ENCODE assay signal across 28 cellular contexts in the genomic region with DNA sequence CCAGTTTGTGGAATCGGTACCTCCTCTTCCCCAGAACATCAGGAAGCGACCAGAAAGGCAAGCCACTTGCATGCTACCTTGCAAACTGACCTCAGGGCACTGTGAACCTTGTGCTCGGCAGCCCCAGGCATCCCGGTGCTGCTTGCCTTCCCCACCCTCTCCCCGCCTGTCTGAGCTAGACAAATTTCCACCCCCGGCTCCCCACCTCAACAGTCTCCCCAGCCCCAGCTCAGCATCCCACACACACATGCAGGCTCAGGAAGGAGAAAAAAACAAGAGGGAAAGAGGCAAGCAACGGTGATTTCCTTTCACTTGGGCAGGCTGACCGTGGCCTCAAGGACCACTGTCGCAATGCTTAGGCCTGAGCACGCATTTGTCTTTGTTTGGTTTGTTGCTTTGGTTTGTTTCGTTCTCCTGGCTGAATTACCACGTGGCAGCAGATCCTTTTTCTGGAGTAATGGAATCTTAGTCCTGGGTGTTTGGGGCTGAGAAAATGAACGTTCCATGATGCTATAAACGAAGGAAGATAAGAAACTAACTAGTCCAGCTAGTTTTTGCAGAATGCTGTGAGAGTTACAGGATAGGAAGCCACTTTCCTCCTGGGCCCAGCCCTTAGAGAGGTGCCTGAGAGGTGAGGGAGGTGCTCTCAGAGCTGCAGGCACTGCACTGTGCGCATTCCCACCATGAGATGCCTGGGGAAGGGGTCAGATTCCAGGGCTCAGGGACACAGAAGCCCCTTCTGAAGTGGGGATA. TPM values are rescaled to one million over a fixed set of nuclear protein-coding genes. Genes with fewer than 3 reads are reported as not detected.
A peak's percentile ranks its signal among the peaks of the same experiment; 100 is the strongest.
DNase-seq lines count a peak whose midpoint lies in the region; ATAC-seq and TF ChIP-seq lines count a peak whose summit lies in the region.
"Had no signal": no experiment of that assay in that cellular context is flagged by ENCODE, and none has a peak within 500 bp of the region (broad histone marks: within the 10 kb centered on the region; RNA-seq: fewer than 3 reads in every experiment).

No MANE protein-coding gene starts in this region.

- peaks cover 23% of the 10 kb centered on the region for H3K4me1 ChIP-seq in Loucy (ENCODE audit: insufficient read depth, low read length, poor library complexity, severe bottlenecking)
- peaks cover 51% of the 10 kb centered on the region for H3K4me1 ChIP-seq in ectodermal cell (ENCODE audit: control insufficient read depth, insufficient read depth, low read length)
- no peaks in the 10 kb centered on the region for H3K4me1 ChIP-seq in stomach
- H3K4me1 ChIP-seq: SJSA1 had no signal

- no peaks in the 10 kb centered on the region for H3K27me3 ChIP-seq in Loucy (ENCODE audit: insufficient read depth, low read length, poor library complexity, severe bottlenecking)
- no peaks in the 10 kb centered on the region for H3K27me3 ChIP-seq in ectodermal cell (ENCODE audit: control insufficient read depth, insufficient read depth, low read length, poor library complexity, severe bottlenecking)
- no peaks in the 10 kb centered on the region for H3K27me3 ChIP-seq in H7 (ENCODE audit: control insufficient read depth, insufficient read depth, low read length)
- H3K27me3 ChIP-seq in stomach: peaks cover 0 to 40% (median 5%) of the 10 kb centered on the region in 3 donors

- H3K4me3 ChIP-seq in Loucy (ENCODE audit: low read length, poor library complexity, severe bottlenecking) (no peak overlapping the region), ectodermal cell (ENCODE audit: insufficient read depth, low read depth, low read length) (no peak overlapping the region), H7 (ENCODE audit: insufficient read depth, low read depth, low read length) (no peak overlapping the region), stomach (no peak overlapping the region)
- H3K4me3 ChIP-seq: SJSA1, skin epidermis, thoracic aorta had no signal

- H3K36me3 Mint-ChIP-seq in mesothelial cell of epicardium: peaks cover 17% of the 10 kb centered on the region
- peaks cover 9% of the 10 kb centered on the region for H3K36me3 Mint-ChIP-seq in stimulated activated memory B cell treated with anti-CD40 and anti-IgM and Interleukin-4, amounts not matched to agents 10 μg/mL and 1 μg/mL and 100 μg/mL, for 72 hours

- H3K9me3 Mint-ChIP-seq in mesothelial cell of epicardium: peaks cover 17% of the 10 kb centered on the region
- peaks cover 3% of the 10 kb centered on the region for H3K9me3 Mint-ChIP-seq in stimulated activated memory B cell treated with anti-CD40 and anti-IgM and Interleukin-4, amounts not matched to agents 10 μg/mL and 1 μg/mL and 100 μg/mL, for 72 hours

- ATAC-seq in stimulated activated memory B cell treated with anti-CD40 and anti-IgM and Interleukin-4, amounts not matched to agents 10 μg/mL and 1 μg/mL and 100 μg/mL, for 72 hours: no peak
- ATAC-seq in HG02588 (IDR thresholded peaks at IDR 0.05; ENCODE audit: unreplicated experiment): no peak
- ATAC-seq: CD8-positive, alpha-beta T cell; esophagus mucosa; naive thymus-derived CD4-positive, alpha-beta T cell had no signal

- DNase-seq in mesothelial cell of epicardium (ENCODE audit: low spot score in 2 of 2, unreplicated experiment in 2 of 2) (no peak), H7 (no peak), stomach (no peak)
- DNase-seq: activated CD4-positive, alpha-beta T cell treated with anti-CD3 and anti-CD28 coated beads for 48 hours; activated naive CD4-positive, alpha-beta T cell treated with anti-CD3 and anti-CD28 coated beads, Interleukin-2, amount 50 U/mL, for 16 hours; CD8-positive, alpha-beta T cell; DMS53; effector memory CD4-positive, alpha-beta T cell; foreskin melanocyte; Karpas-422; kidney glomerular epithelial cell; naive thymus-derived CD4-positive, alpha-beta T cell; NCI-H1048; NCI-H1930; NCI-H226; stimulated activated CD4-positive, alpha-beta T cell treated with anti-CD3 and anti-CD28 coated beads, Interleukin-2, amount 100 ng/mL, for 24 hours; stimulated activated naive CD4-positive, alpha-beta T cell; T-helper 1 cell had no signal

- no peak for TF ChIP-seq EP300 in stomach (IDR thresholded peaks at IDR 0.05)

- H3K36me3 ChIP-seq in Loucy (ENCODE audit: insufficient read depth, low read length) (no peaks in the 10 kb centered on the region; the same call in 1 of the 2 replicates), ectodermal cell (ENCODE audit: control insufficient read depth, insufficient read depth, low read length) (peaks cover 5% of the 10 kb centered on the region), H7 (replicated peaks; ENCODE audit: control insufficient read depth, insufficient read depth, low read length) (no peaks in the 10 kb centered on the region), stomach (no peaks in the 10 kb centered on the region)
- H3K36me3 ChIP-seq: SJSA1, thoracic aorta had no signal

- 61 to 62% methylated on average over 15 of the region's 15 CpGs for WGBS in ectodermal cell, 2 experiments
- 32 to 51% (median 45%) methylated on average over 15 of the region's 15 CpGs for WGBS in stomach, 5 donors

- H3K9ac ChIP-seq in Loucy (ENCODE audit: low read depth, low read length, poor library complexity, severe bottlenecking): peak overlapping the region; percentile 16

- no peak for TF ChIP-seq CTCF in Loucy (conservative IDR thresholded peaks at IDR 0.05; ENCODE audit: low read length)
- no peak for TF ChIP-seq CTCF in mesothelial cell of epicardium (IDR thresholded peaks at IDR 0.05; ENCODE audit: unreplicated experiment)
- TF ChIP-seq CTCF in stomach (IDR thresholded peaks at IDR 0.05): no peak

- no peak overlapping the region for H2AFZ ChIP-seq in Loucy (ENCODE audit: low read length)

- H3K27ac ChIP-seq in ectodermal cell (ENCODE audit: insufficient read depth, low read depth, low read length, poor library complexity, severe bottlenecking) (peak overlapping the region; percentile 79), stomach (no peak overlapping the region)
- H3K27ac ChIP-seq: SJSA1, thoracic aorta had no signal

- no peak overlapping the region for H3K4me2 ChIP-seq in Loucy (ENCODE audit: low read depth, low read length, poor library complexity, severe bottlenecking)

- H3K9me2 ChIP-seq in Loucy (replicated peaks; ENCODE audit: low read depth, low read length): no peaks in the 10 kb centered on the region

- no peaks in the 10 kb centered on the region for H3K9me3 ChIP-seq in Loucy (ENCODE audit: insufficient read depth, low read depth, low read length)
- H3K9me3 ChIP-seq in ectodermal cell (ENCODE audit: control insufficient read depth, low read length): no peaks in the 10 kb centered on the region
- peaks cover 0 to 8% (median 0%) of the 10 kb centered on the region in 4 donors for H3K9me3 ChIP-seq in stomach
- H3K9me3 ChIP-seq: SJSA1, thoracic aorta had no signal

- TF ChIP-seq POLR2A in stomach (IDR thresholded peaks at IDR 0.05): no peak

- H3F3A ChIP-seq in Loucy (ENCODE audit: low read depth): no peaks in the 10 kb centered on the region

- peaks cover 52% of the 10 kb centered on the region for H3K4me1 Mint-ChIP-seq in mesothelial cell of epicardium
- peaks cover 42% of the 10 kb centered on the region for H3K4me1 Mint-ChIP-seq in stimulated activated memory B cell treated with anti-CD40 and anti-IgM and Interleukin-4, amounts not matched to agents 10 μg/mL and 1 μg/mL and 100 μg/mL, for 72 hours

- peaks cover 89% of the 10 kb centered on the region; the same call in 1 of the 2 replicates for H3K79me2 ChIP-seq in Loucy (ENCODE audit: insufficient read depth, low read length)

- no peaks in the 10 kb centered on the region for H3K27me3 Mint-ChIP-seq in mesothelial cell of epicardium (ENCODE audit: low read depth)
- H3K27me3 Mint-ChIP-seq in stimulated activated memory B cell treated with anti-CD40 and anti-IgM and Interleukin-4, amounts not matched to agents 10 μg/mL and 1 μg/mL and 100 μg/mL, for 72 hours: no peaks in the 10 kb centered on the region

- H3K27ac Mint-ChIP-seq in mesothelial cell of epicardium: peak overlapping the region; percentile 90
- peak overlapping the region; percentile 10 for H3K27ac Mint-ChIP-seq in stimulated activated memory B cell treated with anti-CD40 and anti-IgM and Interleukin-4, amounts not matched to agents 10 μg/mL and 1 μg/mL and 100 μg/mL, for 72 hours
- H3K27ac Mint-ChIP-seq: CD8-positive, alpha-beta T cell; memory B cell had no signal

- H3K4me3 Mint-ChIP-seq in mesothelial cell of epicardium: peak overlapping the region; percentile 12
- H3K4me3 Mint-ChIP-seq in stimulated activated memory B cell treated with anti-CD40 and anti-IgM and Interleukin-4, amounts not matched to agents 10 μg/mL and 1 μg/mL and 100 μg/mL, for 72 hours: no peak overlapping the region
- H3K4me3 Mint-ChIP-seq: CD8-positive, alpha-beta T cell; memory B cell; naive thymus-derived CD4-positive, alpha-beta T cell had no signal

- intact Hi-C loops in stomach (cut with DNase I; ENCODE audit: low total_unique reads): no loop called here

- no peaks in the 10 kb centered on the region for H4K20me1 ChIP-seq in Loucy (ENCODE audit: insufficient read depth, low read length, poor library complexity, severe bottlenecking)

RNA-seq across cellular contexts. Expression of a gene that starts 27.9 kb away (rescaled TPM):
- polyA plus RNA-seq in ectodermal cell (2013, experiment 1 of 4): 74.5 TPM
- 103 TPM for polyA plus RNA-seq in ectodermal cell (2013, experiment 2 of 4)
- 77.4 TPM for polyA plus RNA-seq in ectodermal cell (2013, experiment 3 of 4)
- polyA plus RNA-seq in ectodermal cell (2013, experiment 4 of 4): 93.6 TPM
- 29.7 to 33.2 TPM (median 31.8 TPM) in 3 replicates for total RNA-seq in mesothelial cell of epicardium
- 12.1 and 14.7 TPM in 2 replicates for total RNA-seq in H7 (2014; rRNA removed; shearing (Covaris generic))
- 1 to 10 TPM in 3 of 5 donors, under 1 TPM in 1, not detected in 1; under 0.01 to 9.6 (median 1.2) TPM for total RNA-seq in stomach
- polyA plus RNA-seq in stomach: under 1 TPM; 0.15 to 0.44 (median 0.38) TPM
- total RNA-seq: HT-29 had no signal
